ENCODE assay signal across 12 cellular contexts in the genomic region with DNA sequence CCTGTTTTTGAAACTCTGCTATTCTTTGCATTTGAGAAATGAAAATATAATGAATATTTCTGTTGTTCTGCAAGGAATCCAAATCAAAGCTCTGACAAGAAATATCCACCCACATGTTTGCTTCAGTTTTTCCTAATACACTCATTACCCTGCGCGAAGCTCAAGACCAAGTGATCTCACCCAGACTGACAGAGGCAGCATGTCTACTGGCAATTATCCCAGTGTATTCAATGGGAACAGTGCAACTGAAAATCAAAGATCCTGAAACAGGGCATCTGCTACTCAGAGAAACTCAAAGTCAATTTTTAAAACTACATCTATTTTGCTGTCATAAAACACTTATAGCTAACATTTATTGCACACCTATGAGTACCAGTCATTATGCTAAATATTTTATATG.
"Had no signal": no experiment of that assay in that cellular context is flagged by ENCODE, and none has a peak within 500 bp of the region (broad histone marks: within the 10 kb centered on the region; RNA-seq: fewer than 3 reads in every experiment).

No MANE protein-coding gene starts in this region.

- H3K4me3 ChIP-seq: ascending aorta, left lung, sigmoid colon, spleen, testis, upper lobe of left lung had no signal

- H3K9me3 ChIP-seq: ascending aorta, left lung, sigmoid colon, spleen, testis, upper lobe of left lung had no signal

- H3K27ac ChIP-seq: ascending aorta, left lung, sigmoid colon, spleen, testis, upper lobe of left lung had no signal

- H3K27me3 ChIP-seq: ascending aorta, left lung, sigmoid colon, spleen, testis, upper lobe of left lung had no signal

- DNase-seq: activated CD4-positive, CD25-positive, alpha-beta regulatory T cell treated with anti-CD3 and anti-CD28 coated beads, Interleukin-2, amount 50 U/mL, for 72 hours; activated naive CD4-positive, alpha-beta T cell treated with anti-CD3 and anti-CD28 coated beads for 36 hours; activated naive CD8-positive, alpha-beta T cell treated with anti-CD3 and anti-CD28 coated beads, Interleukin-2, amount 50 U/mL, for 24 hours; foreskin fibroblast; left lung; naive thymus-derived CD8-positive, alpha-beta T cell; sigmoid colon; spleen; T-helper 9 cell; testis; upper lobe of left lung had no signal

- H3K36me3 ChIP-seq: ascending aorta, left lung, sigmoid colon, spleen, upper lobe of left lung had no signal

- H3K4me1 ChIP-seq: ascending aorta, left lung, sigmoid colon, spleen, testis, upper lobe of left lung had no signal

- ATAC-seq: activated naive CD8-positive, alpha-beta T cell treated with anti-CD3 and anti-CD28 coated beads, Interleukin-2, amount 50 U/mL, for 24 hours; left lung; naive thymus-derived CD8-positive, alpha-beta T cell had no signal
